In genomic region chr6:87745966-87746721, GRCh38 we compare ENCODE assay signal across 1 cellular context.
TF ChIP-seq lines count a peak whose summit lies in the region.

No MANE protein-coding gene starts in this region.

TF ChIP-seq in HEK293, 187 proteins besides CTCF, POLR2A, EP300 and RAD21 (continued from another document):
- no peak for TF ChIP-seq INSM2 (tag by site-specific recombination; IDR thresholded peaks at IDR 0.05)
- TF ChIP-seq ZNF23 (tag by site-specific recombination; IDR thresholded peaks at IDR 0.05; ENCODE audit: borderline replicate concordance): no peak
- TF ChIP-seq ZNF391 (tag by site-specific recombination; IDR thresholded peaks at IDR 0.05; ENCODE audit: borderline replicate concordance, low read depth): no peak
- TF ChIP-seq EGR2 (tag by site-specific recombination; IDR thresholded peaks at IDR 0.05; ENCODE audit: low read depth): peak; percentile 19; the same call in 1 of the 2 replicates
- no peak for TF ChIP-seq ZBTB1 (tag by site-specific recombination; IDR thresholded peaks at IDR 0.05)
- no peak for TF ChIP-seq ZNF335 (tag by site-specific recombination; conservative IDR thresholded peaks at IDR 0.05)
- no peak for TF ChIP-seq KLF8 (tag by site-specific recombination; IDR thresholded peaks at IDR 0.05)
- TF ChIP-seq ZNF223 (tag by site-specific recombination; IDR thresholded peaks at IDR 0.05): no peak
- no peak for TF ChIP-seq ZNF600 (tag by site-specific recombination; IDR thresholded peaks at IDR 0.05)
- TF ChIP-seq, protein P1, sequence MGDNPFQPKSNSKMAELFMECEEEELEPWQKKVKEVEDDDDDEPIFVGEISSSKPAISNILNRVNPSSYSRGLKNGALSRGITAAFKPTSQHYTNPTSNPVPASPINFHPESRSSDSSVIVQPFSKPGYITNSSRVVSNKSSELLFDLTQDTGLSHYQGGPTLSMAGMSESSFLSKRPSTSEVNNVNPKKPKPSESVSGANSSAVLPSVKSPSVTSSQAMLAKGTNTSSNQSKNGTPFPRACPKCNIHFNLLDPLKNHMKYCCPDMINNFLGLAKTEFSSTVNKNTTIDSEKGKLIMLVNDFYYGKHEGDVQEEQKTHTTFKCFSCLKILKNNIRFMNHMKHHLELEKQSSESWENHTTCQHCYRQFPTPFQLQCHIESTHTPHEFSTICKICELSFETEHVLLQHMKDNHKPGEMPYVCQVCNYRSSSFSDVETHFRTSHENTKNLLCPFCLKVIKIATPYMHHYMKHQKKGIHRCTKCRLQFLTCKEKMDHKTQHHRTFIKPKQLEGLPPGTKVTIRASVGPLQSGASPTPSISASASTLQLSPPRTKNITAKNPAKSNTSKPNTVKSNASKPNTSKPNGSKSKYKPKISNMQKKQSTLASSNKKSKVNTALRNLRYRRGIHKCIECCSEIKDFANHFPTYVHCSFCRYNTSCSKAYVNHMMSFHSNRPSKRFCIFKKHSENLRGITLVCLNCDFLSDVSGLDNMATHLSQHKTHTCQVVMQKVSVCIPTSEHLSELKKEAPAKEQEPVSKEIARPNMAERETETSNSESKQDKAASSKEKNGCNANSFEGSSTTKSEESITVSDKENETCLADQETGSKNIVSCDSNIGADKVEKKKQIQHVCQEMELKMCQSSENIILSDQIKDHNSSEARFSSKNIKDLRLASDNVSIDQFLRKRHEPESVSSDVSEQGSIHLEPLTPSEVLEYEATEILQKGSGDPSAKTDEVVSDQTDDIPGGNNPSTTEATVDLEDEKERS (tag by site-specific recombination; IDR thresholded peaks at IDR 0.05): no peak
- TF ChIP-seq PRDM6 (tag by site-specific recombination; IDR thresholded peaks at IDR 0.05): 0 out of 2 replicates have a peak, but pooled peaks have one; percentile 14
- TF ChIP-seq ZNF610 (tag by site-specific recombination; IDR thresholded peaks at IDR 0.05; ENCODE audit: borderline replicate concordance): no peak
